ENCODE assay signal across 8 cellular contexts in the genomic region with DNA sequence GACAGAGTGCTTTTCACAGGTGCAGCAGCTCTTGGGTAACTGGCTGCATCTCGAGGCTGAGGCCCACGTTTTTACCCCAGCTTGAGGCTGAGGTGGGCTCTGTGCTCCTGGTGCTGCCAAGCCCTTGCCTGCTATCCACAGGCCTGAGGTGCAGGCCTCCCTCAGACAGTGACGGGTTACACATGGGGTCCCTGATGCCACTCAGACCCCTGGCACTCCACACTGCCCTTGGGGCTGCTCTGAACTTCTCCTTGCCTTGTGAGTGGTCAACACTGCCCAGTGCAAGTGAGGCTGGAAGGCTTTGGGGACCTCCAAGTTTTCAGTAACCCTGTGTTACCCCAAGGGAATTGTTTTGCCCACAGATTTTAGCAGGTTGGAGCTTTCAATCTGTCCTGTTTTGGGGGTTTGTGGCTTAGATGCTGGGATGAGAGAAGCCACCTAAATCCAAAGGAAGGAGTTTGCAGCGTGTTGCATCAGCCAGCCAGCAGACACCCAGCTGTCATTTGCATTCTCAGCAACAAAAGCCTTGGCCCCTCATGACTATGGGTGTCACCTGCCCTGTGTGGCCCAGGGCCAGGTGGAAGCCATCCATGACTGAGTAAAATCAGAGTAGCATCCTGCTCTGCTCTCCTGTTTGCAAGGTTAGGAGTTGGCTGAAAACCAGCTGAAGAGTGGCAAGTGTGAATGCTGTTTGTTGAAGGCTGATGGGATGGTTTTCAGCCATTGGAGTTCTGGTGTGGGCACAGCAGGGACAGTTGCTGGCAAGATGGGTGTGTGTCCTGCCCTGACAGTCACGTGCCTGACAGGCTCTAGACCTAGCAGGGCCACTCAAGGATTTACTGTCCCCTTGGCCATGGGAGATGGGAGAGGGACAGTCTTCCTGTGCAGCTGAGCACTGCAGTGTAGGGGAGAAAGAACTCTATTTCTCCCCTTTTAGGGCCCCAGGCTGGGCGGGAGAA. TPM values are rescaled to one million over a fixed set of nuclear protein-coding genes. Genes with fewer than 3 reads are reported as not detected.
DNase-seq lines count a peak whose midpoint lies in the region; ATAC-seq and TF ChIP-seq lines count a peak whose summit lies in the region.

No MANE protein-coding gene starts in this region.

- H3K18ac ChIP-seq in mesenchymal stem cell (ENCODE audit: low read depth in 1 of 2, low read length in 2 of 2): no peak overlapping the region

- WGBS in mesenchymal stem cell: 96% methylated on average over 6 of the region's 6 CpGs

- no peak for ATAC-seq in GM21786 (IDR thresholded peaks at IDR 0.05; ENCODE audit: unreplicated experiment)

- H3K9me3 ChIP-seq in mesenchymal stem cell (ENCODE audit: control insufficient read depth, low read length): no peaks in the 10 kb centered on the region

- H2AK5ac ChIP-seq in mesenchymal stem cell (ENCODE audit: low read length, severe bottlenecking): no peak overlapping the region

- H3K4ac ChIP-seq in mesenchymal stem cell (ENCODE audit: low read depth in 1 of 2, low read length in 2 of 2): no peak overlapping the region

- H3K27ac ChIP-seq in VCaP: peak overlapping the region; percentile 99
- no peak overlapping the region for H3K27ac ChIP-seq in mesenchymal stem cell (ENCODE audit: low read length, poor library complexity, severe bottlenecking)

- H3K4me3 ChIP-seq in mesenchymal stem cell (ENCODE audit: insufficient read depth in 1 of 2, low read depth in 1 of 2, low read length in 2 of 2): no peak overlapping the region

- H3K27me3 ChIP-seq in mesenchymal stem cell (ENCODE audit: control insufficient read depth in 1 of 2, insufficient read depth in 1 of 2, low read length in 2 of 2): no peaks in the 10 kb centered on the region

- H2AFZ ChIP-seq in mesenchymal stem cell (ENCODE audit: low read depth, low read length): no peak overlapping the region

- peak overlapping the region; percentile 65 for H4K8ac ChIP-seq in mesenchymal stem cell (ENCODE audit: low read length)

- H2BK15ac ChIP-seq in mesenchymal stem cell (ENCODE audit: low read depth, poor library complexity, severe bottlenecking): no peak overlapping the region

- H3K79me1 ChIP-seq in mesenchymal stem cell (replicated peaks; ENCODE audit: low read length, poor library complexity, severe bottlenecking): peaks cover 43% of the 10 kb centered on the region

- no peak for TF ChIP-seq CTCF in VCaP (conservative IDR thresholded peaks at IDR 0.05)

- no peak overlapping the region for H3K4me2 ChIP-seq in mesenchymal stem cell (ENCODE audit: low read length, poor library complexity, severe bottlenecking)

- no peak overlapping the region for H2BK5ac ChIP-seq in mesenchymal stem cell (ENCODE audit: low read depth, low read length, poor library complexity, severe bottlenecking)

- no peak overlapping the region for H2BK120ac ChIP-seq in mesenchymal stem cell (ENCODE audit: low read depth, low read length)

- H3K14ac ChIP-seq in mesenchymal stem cell (ENCODE audit: low read length in 2 of 2): peak overlapping the region in 1 of 2 experiments; percentile 74

- peak overlapping the region; percentile 43 for H4K91ac ChIP-seq in mesenchymal stem cell (ENCODE audit: low read length)

- H3K23ac ChIP-seq in mesenchymal stem cell (ENCODE audit: low read length in 2 of 2): no peak overlapping the region

- no peak overlapping the region for H3K9ac ChIP-seq in mesenchymal stem cell (ENCODE audit: low read length)

- peak overlapping the region in 1 of 2 experiments; percentile 29 for H2BK12ac ChIP-seq in mesenchymal stem cell (ENCODE audit: low read length in 2 of 2)

- DNase-seq in D341Med (ENCODE audit: low spot score) (peak; percentile 64), NCI-H1105 treated with DMSO at 0.1 percent for 48 hours (lab: John Stamatoyannopoulos, UW) (peak; percentile 84), mesenchymal stem cell (peak; percentile 29), epidermal melanocyte (ENCODE audit: insufficient read length, low spot score) (no peak)
- no peak for DNase-seq in effector CD4-positive, alpha-beta T cell
- no peak for DNase-seq in activated effector memory CD4-positive, alpha-beta T cell treated with Interleukin-2 at 50 U/mL for 16 hours

- H3K4me1 ChIP-seq in mesenchymal stem cell (ENCODE audit: control insufficient read depth, insufficient read depth, low read depth, low read length): peaks cover 21% of the 10 kb centered on the region

- H3K36me3 ChIP-seq in mesenchymal stem cell (ENCODE audit: control insufficient read depth in 1 of 2, insufficient read depth in 2 of 2, low read depth in 1 of 2, low read length in 2 of 2): peaks cover 51 to 56% of the 10 kb centered on the region in 2 experiments

RNA-seq across cellular contexts. Expression of a gene that starts 3.2 kb away (rescaled TPM):
- 68.0 TPM for polyA plus RNA-seq in mesenchymal stem cell (2013, experiment 1 of 2)
- 67.0 TPM for polyA plus RNA-seq in mesenchymal stem cell (2013, experiment 2 of 2)

Comparison
In these comparisons a context has a peak if more than half of its experiments do, and no peak if none do; other contexts are left out.
1. DNase-seq: peak in D341Med (single experiment), NCI-H1105 treated with DMSO at 0.1 percent for 48 hours (single experiment) and mesenchymal stem cell (single experiment); none in effector CD4-positive, alpha-beta T cell (single experiment), epidermal melanocyte (single experiment) and activated effector memory CD4-positive, alpha-beta T cell treated with Interleukin-2 at 50 U/mL for 16 hours (single experiment).